ENCODE assay signal across 25 cellular contexts in genomic region chr17:29862127-29862526, GRCh38.
DNase-seq lines count a peak whose midpoint lies in the region; ATAC-seq, FAIRE-seq and TF ChIP-seq lines count a peak whose summit lies in the region.
"Had no signal": no experiment of that assay in that cellular context is flagged by ENCODE, and none has a peak within 500 bp of the region (broad histone marks: within the 10 kb centered on the region; RNA-seq: fewer than 3 reads in every experiment).

No MANE protein-coding gene starts in this region.

- H3K4me3 ChIP-seq in neutrophil (ENCODE audit: low read depth in 1 of 2, low read length in 1 of 2) = no peak overlapping the region
- H3K4me3 ChIP-seq: BLaER1, GM12878 had no signal

- H3K36me3 ChIP-seq in neutrophil = no peaks in the 10 kb centered on the region
- H3K36me3 ChIP-seq: BE2C had no signal

- ATAC-seq in left colon = peak; percentile 93
- ATAC-seq: GM12878 had no signal

- FAIRE-seq in GM19239 (lab: Jason Lieb, UNC) = peak; percentile 14
- no peak for FAIRE-seq in frontal cortex (lab: Jason Lieb, UNC)
- FAIRE-seq: A204.1, GM12878, GM18507 had no signal

- DNase-seq in GM19239 (ENCODE audit: insufficient read length, low spot score) (no peak), left colon (no peak), frontal cortex (ENCODE audit: low spot score in 2 of 2) (no peak), putamen (ENCODE audit: low spot score) (no peak), NCI-H446 (lab: John Stamatoyannopoulos, UW) (no peak)
- DNase-seq: 8988T; ACHN; BE2C; C1 segment of cervical spinal cord; CD4-positive, alpha-beta memory T cell; CD4-positive, CD25-positive, alpha-beta regulatory T cell; CD8-positive, alpha-beta memory T cell; COR-L47; DMS 273 treated with DMSO at 0.1 percent for 48 hours; DMS153; DMS53; DMS79; DND-41; EL; GDM1 had no signal

- no peaks in the 10 kb centered on the region for H3K9me3 ChIP-seq in neutrophil
- H3K9me3 ChIP-seq: BE2C had no signal

- peak overlapping the region; percentile 83 for H3K27ac ChIP-seq in neutrophil
- H3K27ac ChIP-seq: BLaER1 had no signal

- intact Hi-C loops in left colon (cut with DNase I, micrococcal nuclease) = no loop called here

- no peaks in the 10 kb centered on the region for H3K27me3 ChIP-seq in neutrophil
- H3K27me3 ChIP-seq: BE2C, BLaER1 had no signal

- peaks cover 33 to 53% of the 10 kb centered on the region in 2 experiments for H3K4me1 ChIP-seq in neutrophil (ENCODE audit: control insufficient read depth in 1 of 2, insufficient read depth in 1 of 2, low read depth in 1 of 2, low read length in 1 of 2)
- H3K4me1 ChIP-seq: BE2C had no signal

- TF ChIP-seq CTCF in neutrophil (IDR thresholded peaks at IDR 0.05) = no peak
